Comparison of ENCODE assay signal across 1 cellular context in the genomic region with DNA sequence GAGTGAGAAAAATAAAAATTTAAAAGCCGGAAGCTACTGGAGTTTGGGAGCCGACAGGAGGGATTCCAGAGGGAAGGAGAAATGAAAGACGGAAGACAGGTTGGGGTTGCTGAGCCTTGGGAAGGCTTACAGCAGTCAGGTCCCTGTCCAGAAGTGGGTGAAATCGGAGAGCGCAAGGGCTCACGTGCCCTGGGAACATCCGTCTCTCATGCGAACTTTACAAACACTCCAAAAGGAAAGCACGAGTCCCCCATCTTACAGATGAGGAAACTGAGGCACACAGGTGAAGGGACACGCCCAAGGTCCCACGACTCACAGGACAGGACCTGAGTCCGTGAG.
TF ChIP-seq lines count a peak whose summit lies in the region.

No MANE protein-coding gene starts in this region.

TF ChIP-seq in IMR-90, 13 proteins besides CTCF, POLR2A, EP300 and RAD21 (continued from another document):
- TF ChIP-seq, protein P1, sequence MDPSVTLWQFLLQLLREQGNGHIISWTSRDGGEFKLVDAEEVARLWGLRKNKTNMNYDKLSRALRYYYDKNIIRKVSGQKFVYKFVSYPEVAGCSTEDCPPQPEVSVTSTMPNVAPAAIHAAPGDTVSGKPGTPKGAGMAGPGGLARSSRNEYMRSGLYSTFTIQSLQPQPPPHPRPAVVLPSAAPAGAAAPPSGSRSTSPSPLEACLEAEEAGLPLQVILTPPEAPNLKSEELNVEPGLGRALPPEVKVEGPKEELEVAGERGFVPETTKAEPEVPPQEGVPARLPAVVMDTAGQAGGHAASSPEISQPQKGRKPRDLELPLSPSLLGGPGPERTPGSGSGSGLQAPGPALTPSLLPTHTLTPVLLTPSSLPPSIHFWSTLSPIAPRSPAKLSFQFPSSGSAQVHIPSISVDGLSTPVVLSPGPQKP (IDR thresholded peaks at IDR 0.05; ENCODE audit: borderline replicate concordance, low read depth, low read length): no peak
- no peak for TF ChIP-seq FOS (IDR thresholded peaks at IDR 0.05; ENCODE audit: low read depth, low read length)
- no peak for TF ChIP-seq SMC3 (IDR thresholded peaks at IDR 0.05; ENCODE audit: low read depth, low read length)
